Comparison of ENCODE assay signal across 18 cellular contexts in genomic region chr6:145042559-145042958, GRCh38.
DNase-seq lines count a peak whose midpoint lies in the region; ATAC-seq, FAIRE-seq and TF ChIP-seq lines count a peak whose summit lies in the region.
"Had no signal": no experiment of that assay in that cellular context is flagged by ENCODE, and none has a peak within 500 bp of the region (broad histone marks: within the 10 kb centered on the region; RNA-seq: fewer than 3 reads in every experiment).

No MANE protein-coding gene starts in this region.

- H3K27ac Mint-ChIP-seq in activated CD8-positive, alpha-beta T cell treated with anti-CD3 and anti-CD28 coated beads for 36 hours, result no peak overlapping the region
- H3K27ac Mint-ChIP-seq in activated CD8-positive, alpha-beta T cell treated with anti-CD3 and anti-CD28 coated beads, Interleukin-2, amount 10 ng/mL, durations not matched to agents 7 days and 5 days, result no peak overlapping the region
- H3K27ac Mint-ChIP-seq: activated CD4-positive, alpha-beta T cell treated with anti-CD3 and anti-CD28 coated beads, Interleukin-2, amount 10 ng/mL, durations not matched to agents 24 days and 14 days; activated naive CD8-positive, alpha-beta T cell treated with anti-CD3 and anti-CD28 coated beads, Interleukin-2, amount 10 ng/mL, durations not matched to agents 7 days and 5 days; activated T-cell treated with anti-CD3 and anti-CD28 coated beads, Interleukin-2, amount 50 U/mL, for 24 hours had no signal

- H4K20me1 ChIP-seq in osteoblast (ENCODE audit: insufficient read depth, low read length), result no peaks in the 10 kb centered on the region

- no peak for FAIRE-seq in bronchial epithelial cell (lab: Jason Lieb, UNC)
- FAIRE-seq: endometrium had no signal

- H3K4me1 ChIP-seq in osteoblast (ENCODE audit: insufficient read depth, low read length), result peaks cover 12% of the 10 kb centered on the region

- H3K9me3 Mint-ChIP-seq in activated CD8-positive, alpha-beta T cell treated with anti-CD3 and anti-CD28 coated beads for 36 hours, result no peaks in the 10 kb centered on the region
- H3K9me3 Mint-ChIP-seq in activated CD8-positive, alpha-beta T cell treated with anti-CD3 and anti-CD28 coated beads, Interleukin-2, amount 10 ng/mL, durations not matched to agents 7 days and 5 days (ENCODE audit: insufficient read depth), result no peaks in the 10 kb centered on the region
- H3K9me3 Mint-ChIP-seq: activated CD4-positive, alpha-beta T cell treated with anti-CD3 and anti-CD28 coated beads, Interleukin-2, amount 10 ng/mL, durations not matched to agents 24 days and 14 days; activated naive CD8-positive, alpha-beta T cell treated with anti-CD3 and anti-CD28 coated beads, Interleukin-2, amount 10 ng/mL, durations not matched to agents 7 days and 5 days; activated T-cell treated with anti-CD3 and anti-CD28 coated beads, Interleukin-2, amount 50 U/mL, for 24 hours; central memory CD8-positive, alpha-beta T cell had no signal

- peak; percentile 12 for DNase-seq in activated CD8-positive, alpha-beta T cell treated with anti-CD3 and anti-CD28 coated beads for 36 hours
- no peak for DNase-seq in activated CD8-positive, alpha-beta T cell treated with anti-CD3 and anti-CD28 coated beads, Interleukin-2, amount 10 ng/mL, durations not matched to agents 7 days and 5 days
- DNase-seq in bronchial epithelial cell (ENCODE audit: low read depth) (no peak), retinal pigment epithelial cell (ENCODE audit: low read depth) (no peak), NCI-H2196 (lab: John Stamatoyannopoulos, UW; ENCODE audit: unreplicated experiment) (no peak), osteoblast (ENCODE audit: insufficient read length, low spot score, missing footprints) (no peak)
- DNase-seq: activated CD4-positive, alpha-beta T cell treated with anti-CD3 and anti-CD28 coated beads, Interleukin-2, amount 10 ng/mL, durations not matched to agents 24 days and 14 days; activated naive CD8-positive, alpha-beta T cell treated with anti-CD3 and anti-CD28 coated beads, Interleukin-2, amount 10 ng/mL, durations not matched to agents 7 days and 5 days; activated T-cell treated with anti-CD3 and anti-CD28 coated beads, Interleukin-2, amount 50 U/mL, for 24 hours; gastrocnemius medialis; NCI-H510A treated with DMSO at 0.1 percent for 48 hours; sigmoid colon; stimulated activated CD4-positive, alpha-beta T cell treated with anti-CD3 and anti-CD28 coated beads, Interleukin-2, amount 100 ng/mL, for 48 hours had no signal

- ATAC-seq in activated CD8-positive, alpha-beta T cell treated with anti-CD3 and anti-CD28 coated beads for 36 hours, result no peak
- ATAC-seq in activated CD8-positive, alpha-beta T cell treated with anti-CD3 and anti-CD28 coated beads, Interleukin-2, amount 10 ng/mL, durations not matched to agents 7 days and 5 days, result no peak
- ATAC-seq in GM19324 (IDR thresholded peaks at IDR 0.05; ENCODE audit: low FRiP score, unreplicated experiment), result no peak
- ATAC-seq: gastrocnemius medialis had no signal

- H3K79me2 ChIP-seq in osteoblast (ENCODE audit: insufficient read depth, low read length), result no peaks in the 10 kb centered on the region

- POLR2A ChIA-PET in activated CD8-positive, alpha-beta T cell treated with anti-CD3 and anti-CD28 coated beads for 36 hours (lab: Charles Lee), result no interaction called here
- POLR2A ChIA-PET in activated CD8-positive, alpha-beta T cell treated with anti-CD3 and anti-CD28 coated beads, Interleukin-2, amount 10 ng/mL, durations not matched to agents 7 days and 5 days (lab: Charles Lee), result no interaction called here

- no peak overlapping the region for H3K27ac ChIP-seq in osteoblast (ENCODE audit: low read depth, low read length)
- H3K27ac ChIP-seq: gastrocnemius medialis, sigmoid colon, thoracic aorta had no signal

- no peaks in the 10 kb centered on the region for H3K36me3 ChIP-seq in bronchial epithelial cell (ENCODE audit: control insufficient read depth, insufficient read depth, low read length)
- H3K36me3 ChIP-seq in osteoblast (ENCODE audit: insufficient read depth, low read length), result no peaks in the 10 kb centered on the region
- H3K36me3 ChIP-seq: gastrocnemius medialis, sigmoid colon, thoracic aorta had no signal

- no peak overlapping the region for H3K4me3 ChIP-seq in bronchial epithelial cell (ENCODE audit: low read depth, low read length)
- no peak overlapping the region for H3K4me3 ChIP-seq in retinal pigment epithelial cell (ENCODE audit: low read length)
- no peak overlapping the region for H3K4me3 ChIP-seq in osteoblast (ENCODE audit: insufficient read depth, low read length)
- H3K4me3 ChIP-seq: gastrocnemius medialis, sigmoid colon, thoracic aorta had no signal

- intact Hi-C loops in activated CD8-positive, alpha-beta T cell treated with anti-CD3 and anti-CD28 coated beads for 36 hours (cut with micrococcal nuclease), result no loop called here

- H3K4me2 ChIP-seq in osteoblast (ENCODE audit: insufficient read depth, low read length), result no peak overlapping the region

- no peaks in the 10 kb centered on the region for H3K4me1 Mint-ChIP-seq in activated CD8-positive, alpha-beta T cell treated with anti-CD3 and anti-CD28 coated beads for 36 hours (ENCODE audit: low read depth)
- no peaks in the 10 kb centered on the region for H3K4me1 Mint-ChIP-seq in activated CD8-positive, alpha-beta T cell treated with anti-CD3 and anti-CD28 coated beads, Interleukin-2, amount 10 ng/mL, durations not matched to agents 7 days and 5 days (ENCODE audit: low read depth)
- H3K4me1 Mint-ChIP-seq: activated naive CD8-positive, alpha-beta T cell treated with anti-CD3 and anti-CD28 coated beads, Interleukin-2, amount 10 ng/mL, durations not matched to agents 7 days and 5 days; central memory CD8-positive, alpha-beta T cell had no signal

- peak; percentile 20 for TF ChIP-seq CTCF in activated CD8-positive, alpha-beta T cell treated with anti-CD3 and anti-CD28 coated beads for 36 hours (IDR thresholded peaks at IDR 0.05)
- TF ChIP-seq CTCF in LNCAP (IDR thresholded peaks at IDR 0.05), result peak; percentile 40; the same call in 1 of the 2 replicates
- TF ChIP-seq CTCF in bronchial epithelial cell (IDR thresholded peaks at IDR 0.05; ENCODE audit: insufficient read depth, low read length, severe bottlenecking), result peak; percentile 5
- peak; percentile 30 for TF ChIP-seq CTCF in retinal pigment epithelial cell (conservative IDR thresholded peaks at IDR 0.05; ENCODE audit: low read depth, low read length)
- TF ChIP-seq CTCF in osteoblast (IDR thresholded peaks at IDR 0.05; ENCODE audit: extremely low read depth, low read depth, low read length), result no peak

- no peak overlapping the region for H2AFZ ChIP-seq in osteoblast (ENCODE audit: low read length)

- CTCF ChIA-PET in activated CD8-positive, alpha-beta T cell treated with anti-CD3 and anti-CD28 coated beads for 36 hours (lab: Charles Lee), result no interaction called here
- CTCF ChIA-PET in activated CD8-positive, alpha-beta T cell treated with anti-CD3 and anti-CD28 coated beads, Interleukin-2, amount 10 ng/mL, durations not matched to agents 7 days and 5 days (lab: Charles Lee), result no interaction called here

- no peak overlapping the region for H3K4me3 Mint-ChIP-seq in activated CD8-positive, alpha-beta T cell treated with anti-CD3 and anti-CD28 coated beads for 36 hours
- no peak overlapping the region for H3K4me3 Mint-ChIP-seq in activated CD8-positive, alpha-beta T cell treated with anti-CD3 and anti-CD28 coated beads, Interleukin-2, amount 10 ng/mL, durations not matched to agents 7 days and 5 days
- H3K4me3 Mint-ChIP-seq: activated CD4-positive, alpha-beta T cell treated with anti-CD3 and anti-CD28 coated beads, Interleukin-2, amount 10 ng/mL, durations not matched to agents 24 days and 14 days; activated naive CD8-positive, alpha-beta T cell treated with anti-CD3 and anti-CD28 coated beads, Interleukin-2, amount 10 ng/mL, durations not matched to agents 7 days and 5 days; activated T-cell treated with anti-CD3 and anti-CD28 coated beads, Interleukin-2, amount 50 U/mL, for 24 hours; central memory CD8-positive, alpha-beta T cell had no signal

- no peaks in the 10 kb centered on the region for H3K36me3 Mint-ChIP-seq in activated CD8-positive, alpha-beta T cell treated with anti-CD3 and anti-CD28 coated beads for 36 hours (ENCODE audit: low read depth)
- H3K36me3 Mint-ChIP-seq in activated CD8-positive, alpha-beta T cell treated with anti-CD3 and anti-CD28 coated beads, Interleukin-2, amount 10 ng/mL, durations not matched to agents 7 days and 5 days (ENCODE audit: low read depth), result no peaks in the 10 kb centered on the region
- H3K36me3 Mint-ChIP-seq: activated naive CD8-positive, alpha-beta T cell treated with anti-CD3 and anti-CD28 coated beads, Interleukin-2, amount 10 ng/mL, durations not matched to agents 7 days and 5 days had no signal

- H3K9me3 ChIP-seq in osteoblast (ENCODE audit: low read depth, low read length), result no peaks in the 10 kb centered on the region
- H3K9me3 ChIP-seq: gastrocnemius medialis, sigmoid colon, thoracic aorta had no signal

- peaks cover 12% of the 10 kb centered on the region for H3K27me3 Mint-ChIP-seq in activated CD8-positive, alpha-beta T cell treated with anti-CD3 and anti-CD28 coated beads for 36 hours
- H3K27me3 Mint-ChIP-seq in activated CD8-positive, alpha-beta T cell treated with anti-CD3 and anti-CD28 coated beads, Interleukin-2, amount 10 ng/mL, durations not matched to agents 7 days and 5 days (ENCODE audit: low read depth), result peaks cover 2% of the 10 kb centered on the region

- H3K27me3 ChIP-seq in bronchial epithelial cell (ENCODE audit: control insufficient read depth, insufficient read depth, low read length) (no peaks in the 10 kb centered on the region), osteoblast (ENCODE audit: insufficient read depth, low read length) (no peaks in the 10 kb centered on the region)
- H3K27me3 ChIP-seq: gastrocnemius medialis, sigmoid colon had no signal
